3 cellular contexts compared by ENCODE assay signal in the genomic region with DNA sequence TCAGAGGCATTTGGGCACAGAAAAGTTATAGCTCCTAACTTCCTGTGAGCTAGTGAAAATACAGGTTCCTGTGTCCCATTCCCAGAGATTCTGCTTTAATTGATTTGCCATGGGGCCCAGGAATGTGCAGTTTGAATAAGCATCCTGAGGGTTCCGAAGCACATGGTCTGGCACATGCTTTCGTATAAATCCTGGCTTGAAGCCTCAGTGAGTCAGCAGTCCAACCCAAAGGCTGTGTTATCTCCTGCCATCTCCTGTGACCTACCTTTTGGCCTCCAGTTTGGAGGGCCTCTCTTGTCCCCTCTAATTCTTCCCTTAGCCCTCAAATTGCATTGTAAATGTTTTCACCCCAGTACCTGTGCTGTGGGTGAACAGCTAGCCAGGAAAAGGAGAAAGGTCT.
TF ChIP-seq lines count a peak whose summit lies in the region.

No MANE protein-coding gene starts in this region.

TF ChIP-seq in endothelial cell of umbilical vein, 7 proteins besides CTCF, POLR2A, EP300 and RAD21 (continued from another document):
- TF ChIP-seq JUN (IDR thresholded peaks at IDR 0.05; ENCODE audit: borderline replicate concordance, insufficient read depth, insufficient read length, low read depth) (no peak), MYC (IDR thresholded peaks at IDR 0.05; ENCODE audit: low read depth, low read length) (no peak), FOS (IDR thresholded peaks at IDR 0.05; ENCODE audit: borderline replicate concordance, insufficient read depth, low read length) (no peak)
TF ChIP-seq in endothelial cell of umbilical vein: peak in this region for 2.

TF ChIP-seq in neural cell, 6 proteins besides CTCF, POLR2A, EP300 and RAD21 (continued from another document):
- TF ChIP-seq, protein P1, sequence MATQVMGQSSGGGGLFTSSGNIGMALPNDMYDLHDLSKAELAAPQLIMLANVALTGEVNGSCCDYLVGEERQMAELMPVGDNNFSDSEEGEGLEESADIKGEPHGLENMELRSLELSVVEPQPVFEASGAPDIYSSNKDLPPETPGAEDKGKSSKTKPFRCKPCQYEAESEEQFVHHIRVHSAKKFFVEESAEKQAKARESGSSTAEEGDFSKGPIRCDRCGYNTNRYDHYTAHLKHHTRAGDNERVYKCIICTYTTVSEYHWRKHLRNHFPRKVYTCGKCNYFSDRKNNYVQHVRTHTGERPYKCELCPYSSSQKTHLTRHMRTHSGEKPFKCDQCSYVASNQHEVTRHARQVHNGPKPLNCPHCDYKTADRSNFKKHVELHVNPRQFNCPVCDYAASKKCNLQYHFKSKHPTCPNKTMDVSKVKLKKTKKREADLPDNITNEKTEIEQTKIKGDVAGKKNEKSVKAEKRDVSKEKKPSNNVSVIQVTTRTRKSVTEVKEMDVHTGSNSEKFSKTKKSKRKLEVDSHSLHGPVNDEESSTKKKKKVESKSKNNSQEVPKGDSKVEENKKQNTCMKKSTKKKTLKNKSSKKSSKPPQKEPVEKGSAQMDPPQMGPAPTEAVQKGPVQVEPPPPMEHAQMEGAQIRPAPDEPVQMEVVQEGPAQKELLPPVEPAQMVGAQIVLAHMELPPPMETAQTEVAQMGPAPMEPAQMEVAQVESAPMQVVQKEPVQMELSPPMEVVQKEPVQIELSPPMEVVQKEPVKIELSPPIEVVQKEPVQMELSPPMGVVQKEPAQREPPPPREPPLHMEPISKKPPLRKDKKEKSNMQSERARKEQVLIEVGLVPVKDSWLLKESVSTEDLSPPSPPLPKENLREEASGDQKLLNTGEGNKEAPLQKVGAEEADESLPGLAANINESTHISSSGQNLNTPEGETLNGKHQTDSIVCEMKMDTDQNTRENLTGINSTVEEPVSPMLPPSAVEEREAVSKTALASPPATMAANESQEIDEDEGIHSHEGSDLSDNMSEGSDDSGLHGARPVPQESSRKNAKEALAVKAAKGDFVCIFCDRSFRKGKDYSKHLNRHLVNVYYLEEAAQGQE (IDR thresholded peaks at IDR 0.05; ENCODE audit: borderline replicate concordance) = no peak
- TF ChIP-seq SMC3 (conservative IDR thresholded peaks at IDR 0.05; ENCODE audit: poor library complexity) = no peak

TF ChIP-seq in HEK293T, 16 proteins besides CTCF, POLR2A, EP300 and RAD21 (continued from another document):
- TF ChIP-seq ZNF384 (IDR thresholded peaks at IDR 0.05) (no peak), L3MBTL2 (conservative IDR thresholded peaks at IDR 0.05) (no peak), SUZ12 (IDR thresholded peaks at IDR 0.05) (no peak), ELF4 (IDR thresholded peaks at IDR 0.05) (no peak), FOXM1 (IDR thresholded peaks at IDR 0.05; ENCODE audit: borderline replicate concordance) (no peak), FOXK2 (IDR thresholded peaks at IDR 0.05) (no peak), TARDBP (IDR thresholded peaks at IDR 0.05) (no peak)
